16 cellular contexts compared by ENCODE assay signal in genomic region chr2:135694711-135695110, GRCh38. TPM values are rescaled to one million over a fixed set of nuclear protein-coding genes. Genes with fewer than 3 reads are reported as not detected.
A peak's percentile ranks its signal among the peaks of the same experiment; 100 is the strongest.
DNase-seq lines count a peak whose midpoint lies in the region; ATAC-seq and TF ChIP-seq lines count a peak whose summit lies in the region.
"Had no signal": no experiment of that assay in that cellular context is flagged by ENCODE, and none has a peak within 500 bp of the region (broad histone marks: within the 10 kb centered on the region; RNA-seq: fewer than 3 reads in every experiment).

No MANE protein-coding gene starts in this region.

- no peaks in the 10 kb centered on the region for H3K27me3 Mint-ChIP-seq in CD4-positive, alpha-beta T cell
- H3K27me3 Mint-ChIP-seq in mesothelial cell of epicardium (ENCODE audit: low read depth), result no peaks in the 10 kb centered on the region
- H3K27me3 Mint-ChIP-seq: stimulated activated naive CD8-positive, alpha-beta T cell treated with anti-CD3 and anti-CD28 coated beads, Interleukin-15, amount 100 ng/mL, for 72 hours had no signal

- in situ Hi-C loops in astrocyte of the spinal cord (cut with HindIII; ENCODE audit: low sequenced_read_pairs), result no loop called here

- no peak overlapping the region for H2BK15ac ChIP-seq in mesenchymal stem cell (ENCODE audit: low read depth, poor library complexity, severe bottlenecking)

- H3K4ac ChIP-seq in mesenchymal stem cell (ENCODE audit: low read depth in 1 of 2, low read length in 2 of 2), result no peak overlapping the region

- 92% methylated on average over 2 of the region's 2 CpGs for WGBS in mesenchymal stem cell

- no peak overlapping the region for H2BK120ac ChIP-seq in mesenchymal stem cell (ENCODE audit: low read depth, low read length)

- no peak overlapping the region for H2BK5ac ChIP-seq in mesenchymal stem cell (ENCODE audit: low read depth, low read length, poor library complexity, severe bottlenecking)

- peaks cover 25% of the 10 kb centered on the region for H3K4me1 Mint-ChIP-seq in CD4-positive, alpha-beta T cell (ENCODE audit: low read depth)
- no peaks in the 10 kb centered on the region for H3K4me1 Mint-ChIP-seq in mesothelial cell of epicardium

- H3K4me2 ChIP-seq in mesenchymal stem cell (ENCODE audit: low read length, poor library complexity, severe bottlenecking), result no peak overlapping the region

- CTCF ChIA-PET in CD4-positive, alpha-beta T cell (lab: Charles Lee), result no interaction called here

- H2AFZ ChIP-seq in mesenchymal stem cell (ENCODE audit: low read depth, low read length), result no peak overlapping the region

- TF ChIP-seq CTCF in CD4-positive, alpha-beta T cell (IDR thresholded peaks at IDR 0.05), result no peak
- no peak for TF ChIP-seq CTCF in astrocyte of the spinal cord (IDR thresholded peaks at IDR 0.05; ENCODE audit: low read depth, low read length)
- TF ChIP-seq CTCF in mesothelial cell of epicardium (IDR thresholded peaks at IDR 0.05; ENCODE audit: unreplicated experiment), result no peak
- TF ChIP-seq CTCF in BE2C (IDR thresholded peaks at IDR 0.05; ENCODE audit: low read depth, low read length), result no peak

- H3K36me3 Mint-ChIP-seq in CD4-positive, alpha-beta T cell (ENCODE audit: low read depth), result peaks cover 22% of the 10 kb centered on the region
- peaks cover 15% of the 10 kb centered on the region for H3K36me3 Mint-ChIP-seq in mesothelial cell of epicardium

- no peak for ATAC-seq in CD4-positive, alpha-beta T cell (ENCODE audit: poor library complexity)
- no peak for ATAC-seq in HG02623 (IDR thresholded peaks at IDR 0.05; ENCODE audit: unreplicated experiment)
- ATAC-seq: stimulated activated naive CD8-positive, alpha-beta T cell treated with anti-CD3 and anti-CD28 coated beads, Interleukin-15, amount 100 ng/mL, for 72 hours; upper lobe of right lung had no signal

- H3K4me3 Mint-ChIP-seq in CD4-positive, alpha-beta T cell, result no peak overlapping the region
- no peak overlapping the region for H3K4me3 Mint-ChIP-seq in mesothelial cell of epicardium
- H3K4me3 Mint-ChIP-seq: HFFc6; stimulated activated naive CD8-positive, alpha-beta T cell treated with anti-CD3 and anti-CD28 coated beads, Interleukin-15, amount 100 ng/mL, for 72 hours had no signal

- intact Hi-C loops in CD4-positive, alpha-beta T cell (cut with DNase I, micrococcal nuclease), result no loop called here

- H3K4me3 ChIP-seq in astrocyte of the spinal cord (ENCODE audit: low read depth, low read length), result no peak overlapping the region
- H3K4me3 ChIP-seq in mesenchymal stem cell (ENCODE audit: insufficient read depth in 1 of 2, low read depth in 1 of 2, low read length in 2 of 2), result no peak overlapping the region
- no peak overlapping the region for H3K4me3 ChIP-seq in BE2C (ENCODE audit: low read depth, low read length)
- H3K4me3 ChIP-seq: upper lobe of right lung had no signal

- no peak overlapping the region for H3K23ac ChIP-seq in mesenchymal stem cell (ENCODE audit: low read length in 2 of 2)

- H3K18ac ChIP-seq in mesenchymal stem cell (ENCODE audit: low read depth in 1 of 2, low read length in 2 of 2), result no peak overlapping the region

- POLR2A ChIA-PET in CD4-positive, alpha-beta T cell (lab: Charles Lee), result no interaction called here

- H3K14ac ChIP-seq in mesenchymal stem cell (ENCODE audit: low read length in 2 of 2), result no peak overlapping the region

- H4K8ac ChIP-seq in mesenchymal stem cell (ENCODE audit: low read length), result no peak overlapping the region

- no peak overlapping the region for H2BK12ac ChIP-seq in mesenchymal stem cell (ENCODE audit: low read length in 2 of 2)

- H4K91ac ChIP-seq in mesenchymal stem cell (ENCODE audit: low read length), result no peak overlapping the region

- H3K36me3 ChIP-seq in mesenchymal stem cell (ENCODE audit: control insufficient read depth in 1 of 2, insufficient read depth in 2 of 2, low read depth in 1 of 2, low read length in 2 of 2) (peaks cover 0 to 3% of the 10 kb centered on the region in 2 experiments), BE2C (no peaks in the 10 kb centered on the region)
- H3K36me3 ChIP-seq: upper lobe of right lung, WERI-Rb-1 had no signal

- no peaks in the 10 kb centered on the region for H3K79me1 ChIP-seq in mesenchymal stem cell (replicated peaks; ENCODE audit: low read length, poor library complexity, severe bottlenecking)

- no peak overlapping the region for H3K27ac ChIP-seq in CD4-positive, alpha-beta T cell (ENCODE audit: low read depth, low read length)
- H3K27ac ChIP-seq in mesenchymal stem cell (ENCODE audit: low read length, poor library complexity, severe bottlenecking), result no peak overlapping the region
- H3K27ac ChIP-seq: upper lobe of right lung, WERI-Rb-1 had no signal

- no peak overlapping the region for H2AK5ac ChIP-seq in mesenchymal stem cell (ENCODE audit: low read length, severe bottlenecking)

- no peaks in the 10 kb centered on the region for H3K27me3 ChIP-seq in CD4-positive, alpha-beta T cell (ENCODE audit: control insufficient read depth, insufficient read depth, low read length)
- H3K27me3 ChIP-seq in mesenchymal stem cell (ENCODE audit: control insufficient read depth in 1 of 2, insufficient read depth in 1 of 2, low read length in 2 of 2) (no peaks in the 10 kb centered on the region), BE2C (no peaks in the 10 kb centered on the region)
- H3K27me3 ChIP-seq: upper lobe of right lung had no signal

- H3K9me3 Mint-ChIP-seq in CD4-positive, alpha-beta T cell, result no peaks in the 10 kb centered on the region
- H3K9me3 Mint-ChIP-seq in mesothelial cell of epicardium, result peaks cover 8% of the 10 kb centered on the region
- H3K9me3 Mint-ChIP-seq: HFFc6; stimulated activated naive CD8-positive, alpha-beta T cell treated with anti-CD3 and anti-CD28 coated beads, Interleukin-15, amount 100 ng/mL, for 72 hours had no signal

- peak overlapping the region; percentile 38 for H3K27ac Mint-ChIP-seq in CD4-positive, alpha-beta T cell
- no peak overlapping the region for H3K27ac Mint-ChIP-seq in mesothelial cell of epicardium
- H3K27ac Mint-ChIP-seq: HFFc6; stimulated activated naive CD8-positive, alpha-beta T cell treated with anti-CD3 and anti-CD28 coated beads, Interleukin-15, amount 100 ng/mL, for 72 hours had no signal

- no peaks in the 10 kb centered on the region for H3K9me3 ChIP-seq in CD4-positive, alpha-beta T cell (ENCODE audit: control insufficient read depth, low read length)
- H3K9me3 ChIP-seq in mesenchymal stem cell (ENCODE audit: control insufficient read depth, low read length) (no peaks in the 10 kb centered on the region), BE2C (no peaks in the 10 kb centered on the region)
- H3K9me3 ChIP-seq: upper lobe of right lung had no signal

- no peaks in the 10 kb centered on the region for H3K4me1 ChIP-seq in mesenchymal stem cell (ENCODE audit: control insufficient read depth, insufficient read depth, low read depth, low read length)
- H3K4me1 ChIP-seq in BE2C, result no peaks in the 10 kb centered on the region

- DNase-seq in CD4-positive, alpha-beta T cell, result no peak
- DNase-seq in EH (ENCODE audit: low read depth) (peak; percentile 17), astrocyte of the spinal cord (ENCODE audit: low read depth, low spot score) (peak; percentile 25), mesenchymal stem cell (peak; percentile 39), mesothelial cell of epicardium (ENCODE audit: low spot score in 2 of 2, unreplicated experiment in 2 of 2) (no peak), BE2C (no peak)
- no peak for DNase-seq in stimulated activated CD4-positive, alpha-beta T cell treated with anti-CD3 and anti-CD28 coated beads, Interleukin-4, amount 100 ng/mL, for 24 hours
- DNase-seq: activated effector memory CD4-positive, alpha-beta T cell treated with anti-CD3 and anti-CD28 coated beads, Interleukin-2, amount 50 U/mL, for 16 hours; C1 segment of cervical spinal cord; HFFc6; hypothalamus; posterior cingulate gyrus; stimulated activated naive CD8-positive, alpha-beta T cell treated with anti-CD3 and anti-CD28 coated beads, Interleukin-15, amount 100 ng/mL, for 72 hours; upper lobe of right lung; WERI-Rb-1 had no signal

- no peak overlapping the region for H3K9ac ChIP-seq in mesenchymal stem cell (ENCODE audit: low read length)

RNA-seq across cellular contexts. Expression of gene UBXN4, which starts 46.9 kb away (rescaled TPM):
- 100 to 1,000 TPM; 143 to 150 TPM for total RNA-seq in CD4-positive, alpha-beta T cell
- polyA plus RNA-seq in mesenchymal stem cell (2013, experiment 1 of 2), result 70.6 TPM
- 71.3 TPM for polyA plus RNA-seq in mesenchymal stem cell (2013, experiment 2 of 2)
- 120 to 131 TPM (median 128 TPM) in 3 replicates for total RNA-seq in mesothelial cell of epicardium
- polyA plus RNA-seq in BE2C (2012; ENCODE audit: insufficient read depth, insufficient read length, low read depth), result 48.7 TPM

Comparison
In these comparisons a context has a peak if more than half of its experiments do, and no peak if none do; other contexts are left out.
1. DNase-seq: peak in EH (single experiment), astrocyte of the spinal cord (single experiment) and mesenchymal stem cell (single experiment); none in CD4-positive, alpha-beta T cell (0 of 10), mesothelial cell of epicardium (0 of 2), stimulated activated CD4-positive, alpha-beta T cell treated with anti-CD3 and anti-CD28 coated beads, Interleukin-4, amount 100 ng/mL, for 24 hours (single experiment) and BE2C (single experiment).